Comparison of ENCODE assay signal across 1 cellular context in the genomic region with DNA sequence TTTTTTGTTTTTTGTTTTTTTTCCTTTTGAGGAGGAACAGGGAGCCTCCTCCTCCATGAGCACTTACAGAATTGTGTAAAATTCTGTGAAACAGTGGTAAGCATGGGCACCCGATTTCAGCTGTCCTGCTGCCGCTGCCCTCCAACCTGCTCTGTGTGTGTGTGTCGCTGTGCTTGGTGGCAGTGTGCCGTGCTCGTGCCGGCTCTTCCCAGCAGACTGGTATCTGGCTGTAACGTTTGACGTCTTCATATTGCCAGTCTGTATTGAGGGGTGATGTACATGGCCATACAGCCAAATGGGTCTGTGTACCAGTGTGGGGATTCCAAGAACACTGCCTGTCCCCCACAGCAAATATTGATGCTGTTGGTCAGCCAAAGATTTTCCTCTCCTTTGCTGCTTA.
TF ChIP-seq lines count a peak whose summit lies in the region.

No MANE protein-coding gene starts in this region.

TF ChIP-seq in A549, 52 proteins besides CTCF, POLR2A, EP300 and RAD21 (continued from another document):
- TF ChIP-seq, protein P1, sequence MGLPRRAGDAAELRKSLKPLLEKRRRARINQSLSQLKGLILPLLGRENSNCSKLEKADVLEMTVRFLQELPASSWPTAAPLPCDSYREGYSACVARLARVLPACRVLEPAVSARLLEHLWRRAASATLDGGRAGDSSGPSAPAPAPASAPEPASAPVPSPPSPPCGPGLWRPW (IDR thresholded peaks at IDR 0.05), result no peak
- no peak for TF ChIP-seq FOSB (CRISPR knock-in tag; IDR thresholded peaks at IDR 0.05)
- TF ChIP-seq RFX5 (IDR thresholded peaks at IDR 0.05), result no peak
